ENCODE assay signal across 20 cellular contexts in genomic region chr5:9781275-9781674, GRCh38.
"Had no signal": no experiment of that assay in that cellular context is flagged by ENCODE, and none has a peak within 500 bp of the region (broad histone marks: within the 10 kb centered on the region; RNA-seq: fewer than 3 reads in every experiment).

No MANE protein-coding gene starts in this region.

- DNase-seq: colonic mucosa; dermis blood vessel endothelial cell; esophagus squamous epithelium; foreskin melanocyte; head of caudate nucleus; hippocampal formation; left colon; left ventricle myocardium superior; mucosa of descending colon; naive thymus-derived CD8-positive, alpha-beta T cell; posterior cingulate gyrus; sigmoid colon; stimulated activated CD4-positive, alpha-beta T cell treated with anti-CD3 and anti-CD28 coated beads, Interleukin-12 subunit alpha, Interleukin-12 subunit beta, amount 100 ng/mL, for 4 hours; stimulated activated naive CD4-positive, alpha-beta T cell; stomach; substantia nigra had no signal

- H3K9me3 ChIP-seq: colonic mucosa, esophagus squamous epithelium, mucosa of descending colon had no signal

- H3K4me3 Mint-ChIP-seq: naive thymus-derived CD8-positive, alpha-beta T cell; neural crest cell had no signal

- H3K27ac ChIP-seq: colonic mucosa, esophagus squamous epithelium, sigmoid colon, skin epidermis, stomach, upper lobe of left lung had no signal

- H3K4me1 Mint-ChIP-seq: naive thymus-derived CD8-positive, alpha-beta T cell had no signal

- H3K4me3 ChIP-seq: colonic mucosa, esophagus squamous epithelium, lung, mucosa of descending colon, sigmoid colon, skin epidermis, stomach, upper lobe of left lung had no signal

- H3K27ac Mint-ChIP-seq: naive thymus-derived CD8-positive, alpha-beta T cell had no signal

- H3K4me1 ChIP-seq: colonic mucosa, esophagus squamous epithelium, sigmoid colon, stomach, upper lobe of left lung had no signal

- H3K27me3 ChIP-seq: colonic mucosa, esophagus squamous epithelium, sigmoid colon, stomach, upper lobe of left lung had no signal

- ATAC-seq: left colon; left ventricle myocardium superior; naive thymus-derived CD8-positive, alpha-beta T cell had no signal

- H3K36me3 ChIP-seq: colonic mucosa, esophagus squamous epithelium, sigmoid colon, stomach, upper lobe of left lung had no signal
